ENCODE assay signal across 1 cellular context in the genomic region with DNA sequence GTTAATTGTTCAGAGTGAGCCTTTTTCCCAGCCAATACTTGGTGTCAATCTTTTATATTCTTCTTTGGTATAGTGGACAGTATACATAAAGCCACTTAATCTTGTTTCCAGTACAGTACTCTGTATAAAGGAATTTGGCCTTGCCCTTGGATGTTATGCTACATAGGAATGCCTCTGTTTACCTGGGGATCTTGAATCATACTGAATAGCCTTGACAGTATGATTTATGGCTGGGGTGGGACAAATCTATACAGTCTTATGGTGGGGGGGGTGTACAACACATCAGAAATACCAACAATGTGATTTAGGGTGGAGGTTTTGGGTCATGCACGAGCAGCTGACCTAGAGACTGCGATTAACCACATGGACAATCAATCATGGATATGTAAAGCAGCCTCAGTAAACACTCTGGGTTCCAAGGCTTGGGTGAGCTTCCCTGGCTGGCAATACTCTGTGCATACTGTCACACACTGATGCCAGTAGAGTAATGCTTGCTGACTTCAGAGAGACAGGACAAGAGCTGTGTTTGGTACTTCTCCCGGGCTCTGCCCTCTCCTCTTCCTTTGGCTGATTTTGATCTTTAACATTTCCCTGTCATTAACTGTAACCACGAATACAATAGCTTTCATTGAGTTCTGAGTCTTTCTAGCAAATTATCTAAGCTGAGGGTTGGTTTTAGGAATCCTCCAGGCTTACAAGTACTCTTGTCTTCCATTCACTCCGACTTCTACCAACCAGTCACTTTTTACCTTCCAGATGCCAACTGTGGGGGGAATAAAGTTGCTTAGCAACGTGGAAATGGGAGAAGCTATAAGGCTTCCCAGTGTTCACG.
TF ChIP-seq lines count a peak whose summit lies in the region.

No MANE protein-coding gene starts in this region.

TF ChIP-seq in HepG2, 621 proteins besides CTCF, POLR2A, EP300 and RAD21 (continued from another document):
- TF ChIP-seq, protein P1, sequence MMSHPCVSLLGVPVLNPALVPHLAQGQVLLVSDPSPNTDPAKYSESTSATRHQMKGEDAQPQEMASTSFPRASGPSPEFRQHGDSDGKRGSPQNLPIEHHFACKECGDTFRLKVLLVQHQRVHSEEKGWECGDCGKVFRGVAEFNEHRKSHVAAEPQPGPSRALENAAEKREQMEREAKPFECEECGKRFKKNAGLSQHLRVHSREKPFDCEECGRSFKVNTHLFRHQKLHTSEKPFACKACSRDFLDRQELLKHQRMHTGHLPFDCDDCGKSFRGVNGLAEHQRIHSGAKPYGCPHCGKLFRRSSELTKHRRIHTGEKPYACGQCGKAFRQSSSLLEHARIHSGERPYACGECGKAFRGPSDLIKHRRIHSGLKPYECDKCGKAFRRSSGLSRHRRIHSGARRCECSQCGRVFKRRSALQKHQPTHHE (CRISPR knock-in tag; IDR thresholded peaks at IDR 0.05; ENCODE audit: borderline replicate concordance), result no peak
- TF ChIP-seq, protein P2, sequence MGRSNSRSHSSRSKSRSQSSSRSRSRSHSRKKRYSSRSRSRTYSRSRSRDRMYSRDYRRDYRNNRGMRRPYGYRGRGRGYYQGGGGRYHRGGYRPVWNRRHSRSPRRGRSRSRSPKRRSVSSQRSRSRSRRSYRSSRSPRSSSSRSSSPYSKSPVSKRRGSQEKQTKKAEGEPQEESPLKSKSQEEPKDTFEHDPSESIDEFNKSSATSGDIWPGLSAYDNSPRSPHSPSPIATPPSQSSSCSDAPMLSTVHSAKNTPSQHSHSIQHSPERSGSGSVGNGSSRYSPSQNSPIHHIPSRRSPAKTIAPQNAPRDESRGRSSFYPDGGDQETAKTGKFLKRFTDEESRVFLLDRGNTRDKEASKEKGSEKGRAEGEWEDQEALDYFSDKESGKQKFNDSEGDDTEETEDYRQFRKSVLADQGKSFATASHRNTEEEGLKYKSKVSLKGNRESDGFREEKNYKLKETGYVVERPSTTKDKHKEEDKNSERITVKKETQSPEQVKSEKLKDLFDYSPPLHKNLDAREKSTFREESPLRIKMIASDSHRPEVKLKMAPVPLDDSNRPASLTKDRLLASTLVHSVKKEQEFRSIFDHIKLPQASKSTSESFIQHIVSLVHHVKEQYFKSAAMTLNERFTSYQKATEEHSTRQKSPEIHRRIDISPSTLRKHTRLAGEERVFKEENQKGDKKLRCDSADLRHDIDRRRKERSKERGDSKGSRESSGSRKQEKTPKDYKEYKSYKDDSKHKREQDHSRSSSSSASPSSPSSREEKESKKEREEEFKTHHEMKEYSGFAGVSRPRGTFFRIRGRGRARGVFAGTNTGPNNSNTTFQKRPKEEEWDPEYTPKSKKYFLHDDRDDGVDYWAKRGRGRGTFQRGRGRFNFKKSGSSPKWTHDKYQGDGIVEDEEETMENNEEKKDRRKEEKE (IDR thresholded peaks at IDR 0.05), result no peak
- TF ChIP-seq IRF2 (CRISPR knock-in tag; IDR thresholded peaks at IDR 0.05), result no peak
- TF ChIP-seq ZNF205 (CRISPR knock-in tag; IDR thresholded peaks at IDR 0.05), result no peak
